Comparison of ENCODE assay signal across 11 cellular contexts in the genomic region with DNA sequence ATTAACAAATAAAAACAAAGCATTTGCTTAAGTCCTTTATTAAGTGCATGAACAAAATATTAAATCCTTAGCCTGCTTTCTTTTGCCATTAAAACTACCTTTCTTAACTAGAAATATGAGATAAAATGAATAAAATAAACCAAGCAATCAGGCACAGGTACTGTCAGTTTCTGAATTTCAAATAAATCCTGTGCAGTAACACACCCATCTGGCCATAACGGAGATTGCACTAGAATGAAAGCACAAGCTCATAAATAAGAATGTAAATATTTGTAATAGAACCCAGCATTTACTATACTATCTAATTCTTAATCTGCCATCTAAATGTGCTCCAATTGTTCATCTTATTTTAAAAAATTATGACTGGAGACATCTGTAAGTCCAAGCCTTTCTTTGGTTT. TPM values are rescaled to one million over a fixed set of nuclear protein-coding genes. Genes with fewer than 3 reads are reported as not detected.
A peak's percentile ranks its signal among the peaks of the same experiment; 100 is the strongest.
DNase-seq lines count a peak whose midpoint lies in the region; ATAC-seq, FAIRE-seq and TF ChIP-seq lines count a peak whose summit lies in the region.
"Had no signal": no experiment of that assay in that cellular context is flagged by ENCODE, and none has a peak within 500 bp of the region (broad histone marks: within the 10 kb centered on the region; RNA-seq: fewer than 3 reads in every experiment).

No MANE protein-coding gene starts in this region.

- no peak overlapping the region for H2AFZ ChIP-seq in neural progenitor cell (replicated peaks)

- H3K4me3 Mint-ChIP-seq in neural progenitor cell = no peak overlapping the region
- no peak overlapping the region for H3K4me3 Mint-ChIP-seq in effector memory CD8-positive, alpha-beta T cell
- H3K4me3 Mint-ChIP-seq: activated naive CD8-positive, alpha-beta T cell treated with anti-CD3 and anti-CD28 coated beads, Interleukin-2, amount 50 U/mL, for 24 hours; immature natural killer cell had no signal

- H3K4me1 ChIP-seq in neural progenitor cell = peaks cover 4% of the 10 kb centered on the region

- H3K9me3 ChIP-seq in neural progenitor cell (ENCODE audit: low read depth) = no peaks in the 10 kb centered on the region

- peak; percentile 18 for TF ChIP-seq CTCF in bronchial epithelial cell (IDR thresholded peaks at IDR 0.05; ENCODE audit: insufficient read depth, low read length, severe bottlenecking)
- peak; percentile 17 for TF ChIP-seq CTCF in neural progenitor cell (IDR thresholded peaks at IDR 0.05)

- ATAC-seq in effector memory CD8-positive, alpha-beta T cell (replicated peaks) = no peak
- no peak for ATAC-seq in HG02610 (IDR thresholded peaks at IDR 0.05; ENCODE audit: unreplicated experiment)
- ATAC-seq: activated naive CD8-positive, alpha-beta T cell treated with anti-CD3 and anti-CD28 coated beads, Interleukin-2, amount 50 U/mL, for 24 hours had no signal

- DNase-seq in NCI-H2171 treated with DMSO at 0.1 percent for 48 hours (lab: John Stamatoyannopoulos, UW) (peak; percentile 36), NCI-H2171 (lab: John Stamatoyannopoulos, UW) (no peak), NAMALWA (ENCODE audit: low spot score) (peak; percentile 48), bronchial epithelial cell (ENCODE audit: low read depth) (peak; percentile 28), neural progenitor cell (ENCODE audit: low spot score) (no peak), glomerular visceral epithelial cell (ENCODE audit: extremely low spot score) (no peak)
- no peak for DNase-seq in effector memory CD8-positive, alpha-beta T cell
- DNase-seq: activated naive CD8-positive, alpha-beta T cell treated with anti-CD3 and anti-CD28 coated beads, Interleukin-2, amount 50 U/mL, for 24 hours; immature natural killer cell; stimulated activated CD4-positive, alpha-beta T cell treated with anti-CD3 and anti-CD28 coated beads, Interleukin-4, amount 100 ng/mL, for 24 hours had no signal

- H3K36me3 ChIP-seq in bronchial epithelial cell (ENCODE audit: control insufficient read depth, insufficient read depth, low read length) = no peaks in the 10 kb centered on the region
- H3K36me3 ChIP-seq in neural progenitor cell = peaks cover 3% of the 10 kb centered on the region

- no peak overlapping the region for H3K27ac ChIP-seq in neural progenitor cell

- H3K9ac ChIP-seq in neural progenitor cell = no peak overlapping the region

- peaks cover 14% of the 10 kb centered on the region for H3K4me1 Mint-ChIP-seq in neural progenitor cell
- peaks cover 14 to 16% of the 10 kb centered on the region in 2 donors for H3K4me1 Mint-ChIP-seq in effector memory CD8-positive, alpha-beta T cell (ENCODE audit: low read depth in 2 of 2)

- H3K4me3 ChIP-seq in bronchial epithelial cell (ENCODE audit: low read depth, low read length) = no peak overlapping the region
- H3K4me3 ChIP-seq in neural progenitor cell = no peak overlapping the region

- FAIRE-seq in bronchial epithelial cell (lab: Jason Lieb, UNC) = no peak

- H3K9me3 Mint-ChIP-seq in neural progenitor cell = no peaks in the 10 kb centered on the region
- no peaks in the 10 kb centered on the region for H3K9me3 Mint-ChIP-seq in effector memory CD8-positive, alpha-beta T cell
- H3K9me3 Mint-ChIP-seq: activated naive CD8-positive, alpha-beta T cell treated with anti-CD3 and anti-CD28 coated beads, Interleukin-2, amount 50 U/mL, for 24 hours; immature natural killer cell had no signal

- H3K4me2 ChIP-seq in neural progenitor cell = no peak overlapping the region

- H3K27me3 Mint-ChIP-seq in neural progenitor cell (ENCODE audit: insufficient read depth, low read depth) = no peaks in the 10 kb centered on the region
- H3K27me3 Mint-ChIP-seq in effector memory CD8-positive, alpha-beta T cell = no peaks in the 10 kb centered on the region
- H3K27me3 Mint-ChIP-seq: activated naive CD8-positive, alpha-beta T cell treated with anti-CD3 and anti-CD28 coated beads, Interleukin-2, amount 50 U/mL, for 24 hours had no signal

- no peak overlapping the region for H3K27ac Mint-ChIP-seq in neural progenitor cell
- H3K27ac Mint-ChIP-seq in effector memory CD8-positive, alpha-beta T cell = no peak overlapping the region
- H3K27ac Mint-ChIP-seq: activated naive CD8-positive, alpha-beta T cell treated with anti-CD3 and anti-CD28 coated beads, Interleukin-2, amount 50 U/mL, for 24 hours had no signal

- peaks cover 16% of the 10 kb centered on the region for H3K79me2 ChIP-seq in neural progenitor cell (ENCODE audit: low read depth)

- H3F3A ChIP-seq in neural progenitor cell (ENCODE audit: low read depth) = peaks cover 1% of the 10 kb centered on the region

- H3K27me3 ChIP-seq in bronchial epithelial cell (ENCODE audit: control insufficient read depth, insufficient read depth, low read length) = no peaks in the 10 kb centered on the region
- H3K27me3 ChIP-seq in neural progenitor cell = no peaks in the 10 kb centered on the region

- H3K36me3 Mint-ChIP-seq in neural progenitor cell = peaks cover 3% of the 10 kb centered on the region
- peaks cover 3% of the 10 kb centered on the region for H3K36me3 Mint-ChIP-seq in effector memory CD8-positive, alpha-beta T cell (ENCODE audit: insufficient read depth)
- H3K36me3 Mint-ChIP-seq: immature natural killer cell had no signal

- no peaks in the 10 kb centered on the region for H4K20me1 ChIP-seq in neural progenitor cell (ENCODE audit: low read depth)

RNA-seq across cellular contexts. Expression of a gene that starts 31.9 kb away (rescaled TPM):
- total RNA-seq in bronchial epithelial cell = 42.6 and 45.5 TPM in 2 replicates
- 120 and 135 TPM in 2 replicates for total RNA-seq in neural progenitor cell (ENCODE audit: low replicate concordance)

RNA-seq across cellular contexts. Expression of a gene that starts 32.1 kb away (rescaled TPM):
- total RNA-seq in bronchial epithelial cell (1.2 and 2.4 TPM in 2 replicates), neural progenitor cell (ENCODE audit: low replicate concordance) (3.0 and 4.4 TPM in 2 replicates)

RNA-seq across cellular contexts. Expression of a gene that starts 59.3 kb away (rescaled TPM):
- 0.64 and 1.3 TPM in 2 replicates for total RNA-seq in bronchial epithelial cell
- 28.1 and 47.0 TPM in 2 replicates for total RNA-seq in neural progenitor cell (ENCODE audit: low replicate concordance)

Comparison
In these comparisons a context has a peak if more than half of its experiments do, and no peak if none do; other contexts are left out.
1. DNase-seq: peak in NCI-H2171 treated with DMSO at 0.1 percent for 48 hours (single experiment), NAMALWA (single experiment) and bronchial epithelial cell (single experiment); none in NCI-H2171 (single experiment), neural progenitor cell (single experiment), effector memory CD8-positive, alpha-beta T cell (0 of 3) and glomerular visceral epithelial cell (single experiment).
2. RNA of a gene that starts 59.3 kb away (total RNA-seq): 28.1 to 47.0 TPM in neural progenitor cell; 0.64 to 1.3 TPM in bronchial epithelial cell; every median in the first group is over 10 times any median in the second.